1 cellular context compared by ENCODE assay signal in the genomic region with DNA sequence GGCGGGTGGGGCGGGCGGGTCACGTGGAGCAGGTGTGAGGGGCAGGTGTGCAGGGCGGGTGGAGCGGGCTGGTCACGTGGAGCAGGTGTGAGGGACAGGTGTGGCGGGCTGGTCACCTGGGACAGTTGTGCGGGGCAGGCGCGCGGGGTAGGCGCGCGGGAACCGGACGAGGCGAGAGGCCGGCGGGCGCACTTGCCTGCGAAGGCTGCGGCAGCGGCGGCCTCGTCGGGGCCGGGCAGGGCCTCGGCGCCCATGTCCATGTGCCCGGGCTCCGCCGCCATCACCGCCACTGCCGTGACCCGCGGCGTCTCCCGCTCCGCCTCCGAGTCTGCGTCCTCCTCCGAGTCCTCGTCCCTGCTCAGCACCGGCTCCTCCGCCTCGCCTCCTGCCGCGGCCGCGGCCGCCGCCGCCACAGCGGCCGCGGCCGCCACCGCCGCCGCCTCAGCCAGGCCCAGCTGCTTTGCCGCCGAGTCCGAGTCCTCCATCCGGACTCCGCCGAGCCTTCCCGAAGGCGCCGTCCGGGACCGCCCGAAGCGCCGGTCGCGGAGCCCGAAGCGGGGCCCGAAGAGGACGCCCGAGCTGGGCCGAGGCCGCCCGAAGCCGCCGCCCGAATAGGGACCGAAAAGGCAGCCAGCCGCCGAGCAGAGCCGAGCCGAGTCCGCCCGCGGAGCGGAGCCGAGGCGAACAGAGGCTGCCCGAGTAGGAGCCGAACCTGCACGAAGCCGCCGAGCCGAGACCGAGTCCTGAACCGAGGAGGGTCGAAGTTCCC.
A peak's percentile ranks its signal among the peaks of the same experiment; 100 is the strongest.
TF ChIP-seq lines count a peak whose summit lies in the region.

A gene with protein sequence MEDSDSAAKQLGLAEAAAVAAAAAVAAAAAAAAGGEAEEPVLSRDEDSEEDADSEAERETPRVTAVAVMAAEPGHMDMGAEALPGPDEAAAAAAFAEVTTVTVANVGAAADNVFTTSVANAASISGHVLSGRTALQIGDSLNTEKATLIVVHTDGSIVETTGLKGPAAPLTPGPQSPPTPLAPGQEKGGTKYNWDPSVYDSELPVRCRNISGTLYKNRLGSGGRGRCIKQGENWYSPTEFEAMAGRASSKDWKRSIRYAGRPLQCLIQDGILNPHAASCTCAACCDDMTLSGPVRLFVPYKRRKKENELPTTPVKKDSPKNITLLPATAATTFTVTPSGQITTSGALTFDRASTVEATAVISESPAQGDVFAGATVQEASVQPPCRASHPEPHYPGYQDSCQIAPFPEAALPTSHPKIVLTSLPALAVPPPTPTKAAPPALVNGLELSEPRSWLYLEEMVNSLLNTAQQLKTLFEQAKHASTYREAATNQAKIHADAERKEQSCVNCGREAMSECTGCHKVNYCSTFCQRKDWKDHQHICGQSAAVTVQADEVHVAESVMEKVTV (minus strand): TSS at position 660 of the 769 bp plus-strand sequence. CDS start 175 bp downstream, at position 485.

TF ChIP-seq in HepG2, 621 proteins besides CTCF, POLR2A, EP300 and RAD21 (continued from another document and continues in another):
- TF ChIP-seq, protein P1, sequence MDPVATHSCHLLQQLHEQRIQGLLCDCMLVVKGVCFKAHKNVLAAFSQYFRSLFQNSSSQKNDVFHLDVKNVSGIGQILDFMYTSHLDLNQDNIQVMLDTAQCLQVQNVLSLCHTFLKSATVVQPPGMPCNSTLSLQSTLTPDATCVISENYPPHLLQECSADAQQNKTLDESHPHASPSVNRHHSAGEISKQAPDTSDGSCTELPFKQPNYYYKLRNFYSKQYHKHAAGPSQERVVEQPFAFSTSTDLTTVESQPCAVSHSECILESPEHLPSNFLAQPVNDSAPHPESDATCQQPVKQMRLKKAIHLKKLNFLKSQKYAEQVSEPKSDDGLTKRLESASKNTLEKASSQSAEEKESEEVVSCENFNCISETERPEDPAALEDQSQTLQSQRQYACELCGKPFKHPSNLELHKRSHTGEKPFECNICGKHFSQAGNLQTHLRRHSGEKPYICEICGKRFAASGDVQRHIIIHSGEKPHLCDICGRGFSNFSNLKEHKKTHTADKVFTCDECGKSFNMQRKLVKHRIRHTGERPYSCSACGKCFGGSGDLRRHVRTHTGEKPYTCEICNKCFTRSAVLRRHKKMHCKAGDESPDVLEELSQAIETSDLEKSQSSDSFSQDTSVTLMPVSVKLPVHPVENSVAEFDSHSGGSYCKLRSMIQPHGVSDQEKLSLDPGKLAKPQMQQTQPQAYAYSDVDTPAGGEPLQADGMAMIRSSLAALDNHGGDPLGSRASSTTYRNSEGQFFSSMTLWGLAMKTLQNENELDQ (CRISPR knock-in tag; IDR thresholded peaks at IDR 0.05; ENCODE audit: borderline replicate concordance): no peak
- TF ChIP-seq, protein P2, sequence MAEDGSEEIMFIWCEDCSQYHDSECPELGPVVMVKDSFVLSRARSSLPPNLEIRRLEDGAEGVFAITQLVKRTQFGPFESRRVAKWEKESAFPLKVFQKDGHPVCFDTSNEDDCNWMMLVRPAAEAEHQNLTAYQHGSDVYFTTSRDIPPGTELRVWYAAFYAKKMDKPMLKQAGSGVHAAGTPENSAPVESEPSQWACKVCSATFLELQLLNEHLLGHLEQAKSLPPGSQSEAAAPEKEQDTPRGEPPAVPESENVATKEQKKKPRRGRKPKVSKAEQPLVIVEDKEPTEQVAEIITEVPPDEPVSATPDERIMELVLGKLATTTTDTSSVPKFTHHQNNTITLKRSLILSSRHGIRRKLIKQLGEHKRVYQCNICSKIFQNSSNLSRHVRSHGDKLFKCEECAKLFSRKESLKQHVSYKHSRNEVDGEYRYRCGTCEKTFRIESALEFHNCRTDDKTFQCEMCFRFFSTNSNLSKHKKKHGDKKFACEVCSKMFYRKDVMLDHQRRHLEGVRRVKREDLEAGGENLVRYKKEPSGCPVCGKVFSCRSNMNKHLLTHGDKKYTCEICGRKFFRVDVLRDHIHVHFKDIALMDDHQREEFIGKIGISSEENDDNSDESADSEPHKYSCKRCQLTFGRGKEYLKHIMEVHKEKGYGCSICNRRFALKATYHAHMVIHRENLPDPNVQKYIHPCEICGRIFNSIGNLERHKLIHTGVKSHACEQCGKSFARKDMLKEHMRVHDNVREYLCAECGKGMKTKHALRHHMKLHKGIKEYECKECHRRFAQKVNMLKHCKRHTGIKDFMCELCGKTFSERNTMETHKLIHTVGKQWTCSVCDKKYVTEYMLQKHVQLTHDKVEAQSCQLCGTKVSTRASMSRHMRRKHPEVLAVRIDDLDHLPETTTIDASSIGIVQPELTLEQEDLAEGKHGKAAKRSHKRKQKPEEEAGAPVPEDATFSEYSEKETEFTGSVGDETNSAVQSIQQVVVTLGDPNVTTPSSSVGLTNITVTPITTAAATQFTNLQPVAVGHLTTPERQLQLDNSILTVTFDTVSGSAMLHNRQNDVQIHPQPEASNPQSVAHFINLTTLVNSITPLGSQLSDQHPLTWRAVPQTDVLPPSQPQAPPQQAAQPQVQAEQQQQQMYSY (CRISPR knock-in tag; IDR thresholded peaks at IDR 0.05): no peak
- no peak for TF ChIP-seq NFATC3 (CRISPR knock-in tag; IDR thresholded peaks at IDR 0.05)
- TF ChIP-seq ZNF549 (CRISPR knock-in tag; IDR thresholded peaks at IDR 0.05): no peak
- TF ChIP-seq YY1 (IDR thresholded peaks at IDR 0.05; ENCODE audit: insufficient read depth, insufficient replicate concordance, low read depth, low read length): peak; percentile 73
- no peak for TF ChIP-seq ZNF260 (CRISPR knock-in tag; IDR thresholded peaks at IDR 0.05; ENCODE audit: borderline replicate concordance, low read depth)
- TF ChIP-seq, protein P3, sequence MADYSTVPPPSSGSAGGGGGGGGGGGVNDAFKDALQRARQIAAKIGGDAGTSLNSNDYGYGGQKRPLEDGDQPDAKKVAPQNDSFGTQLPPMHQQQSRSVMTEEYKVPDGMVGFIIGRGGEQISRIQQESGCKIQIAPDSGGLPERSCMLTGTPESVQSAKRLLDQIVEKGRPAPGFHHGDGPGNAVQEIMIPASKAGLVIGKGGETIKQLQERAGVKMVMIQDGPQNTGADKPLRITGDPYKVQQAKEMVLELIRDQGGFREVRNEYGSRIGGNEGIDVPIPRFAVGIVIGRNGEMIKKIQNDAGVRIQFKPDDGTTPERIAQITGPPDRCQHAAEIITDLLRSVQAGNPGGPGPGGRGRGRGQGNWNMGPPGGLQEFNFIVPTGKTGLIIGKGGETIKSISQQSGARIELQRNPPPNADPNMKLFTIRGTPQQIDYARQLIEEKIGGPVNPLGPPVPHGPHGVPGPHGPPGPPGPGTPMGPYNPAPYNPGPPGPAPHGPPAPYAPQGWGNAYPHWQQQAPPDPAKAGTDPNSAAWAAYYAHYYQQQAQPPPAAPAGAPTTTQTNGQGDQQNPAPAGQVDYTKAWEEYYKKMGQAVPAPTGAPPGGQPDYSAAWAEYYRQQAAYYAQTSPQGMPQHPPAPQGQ (CRISPR knock-in tag; IDR thresholded peaks at IDR 0.05; ENCODE audit: borderline replicate concordance): no peak
- TF ChIP-seq, protein P4, sequence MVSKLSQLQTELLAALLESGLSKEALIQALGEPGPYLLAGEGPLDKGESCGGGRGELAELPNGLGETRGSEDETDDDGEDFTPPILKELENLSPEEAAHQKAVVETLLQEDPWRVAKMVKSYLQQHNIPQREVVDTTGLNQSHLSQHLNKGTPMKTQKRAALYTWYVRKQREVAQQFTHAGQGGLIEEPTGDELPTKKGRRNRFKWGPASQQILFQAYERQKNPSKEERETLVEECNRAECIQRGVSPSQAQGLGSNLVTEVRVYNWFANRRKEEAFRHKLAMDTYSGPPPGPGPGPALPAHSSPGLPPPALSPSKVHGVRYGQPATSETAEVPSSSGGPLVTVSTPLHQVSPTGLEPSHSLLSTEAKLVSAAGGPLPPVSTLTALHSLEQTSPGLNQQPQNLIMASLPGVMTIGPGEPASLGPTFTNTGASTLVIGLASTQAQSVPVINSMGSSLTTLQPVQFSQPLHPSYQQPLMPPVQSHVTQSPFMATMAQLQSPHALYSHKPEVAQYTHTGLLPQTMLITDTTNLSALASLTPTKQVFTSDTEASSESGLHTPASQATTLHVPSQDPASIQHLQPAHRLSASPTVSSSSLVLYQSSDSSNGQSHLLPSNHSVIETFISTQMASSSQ (IDR thresholded peaks at IDR 0.05; ENCODE audit: low read depth): no peak
- TF ChIP-seq, protein P4 (CRISPR knock-in tag; IDR thresholded peaks at IDR 0.05; ENCODE audit: borderline replicate concordance): no peak
- TF ChIP-seq ZBTB3 (CRISPR knock-in tag; IDR thresholded peaks at IDR 0.05; ENCODE audit: borderline replicate concordance, low read depth): no peak
- no peak for TF ChIP-seq ZNF772 (CRISPR knock-in tag; IDR thresholded peaks at IDR 0.05)
- TF ChIP-seq TCF7 (IDR thresholded peaks at IDR 0.05; ENCODE audit: low read depth): no peak
- TF ChIP-seq, protein P5, sequence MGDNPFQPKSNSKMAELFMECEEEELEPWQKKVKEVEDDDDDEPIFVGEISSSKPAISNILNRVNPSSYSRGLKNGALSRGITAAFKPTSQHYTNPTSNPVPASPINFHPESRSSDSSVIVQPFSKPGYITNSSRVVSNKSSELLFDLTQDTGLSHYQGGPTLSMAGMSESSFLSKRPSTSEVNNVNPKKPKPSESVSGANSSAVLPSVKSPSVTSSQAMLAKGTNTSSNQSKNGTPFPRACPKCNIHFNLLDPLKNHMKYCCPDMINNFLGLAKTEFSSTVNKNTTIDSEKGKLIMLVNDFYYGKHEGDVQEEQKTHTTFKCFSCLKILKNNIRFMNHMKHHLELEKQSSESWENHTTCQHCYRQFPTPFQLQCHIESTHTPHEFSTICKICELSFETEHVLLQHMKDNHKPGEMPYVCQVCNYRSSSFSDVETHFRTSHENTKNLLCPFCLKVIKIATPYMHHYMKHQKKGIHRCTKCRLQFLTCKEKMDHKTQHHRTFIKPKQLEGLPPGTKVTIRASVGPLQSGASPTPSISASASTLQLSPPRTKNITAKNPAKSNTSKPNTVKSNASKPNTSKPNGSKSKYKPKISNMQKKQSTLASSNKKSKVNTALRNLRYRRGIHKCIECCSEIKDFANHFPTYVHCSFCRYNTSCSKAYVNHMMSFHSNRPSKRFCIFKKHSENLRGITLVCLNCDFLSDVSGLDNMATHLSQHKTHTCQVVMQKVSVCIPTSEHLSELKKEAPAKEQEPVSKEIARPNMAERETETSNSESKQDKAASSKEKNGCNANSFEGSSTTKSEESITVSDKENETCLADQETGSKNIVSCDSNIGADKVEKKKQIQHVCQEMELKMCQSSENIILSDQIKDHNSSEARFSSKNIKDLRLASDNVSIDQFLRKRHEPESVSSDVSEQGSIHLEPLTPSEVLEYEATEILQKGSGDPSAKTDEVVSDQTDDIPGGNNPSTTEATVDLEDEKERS (CRISPR knock-in tag; IDR thresholded peaks at IDR 0.05): no peak
- TF ChIP-seq, protein P6, sequence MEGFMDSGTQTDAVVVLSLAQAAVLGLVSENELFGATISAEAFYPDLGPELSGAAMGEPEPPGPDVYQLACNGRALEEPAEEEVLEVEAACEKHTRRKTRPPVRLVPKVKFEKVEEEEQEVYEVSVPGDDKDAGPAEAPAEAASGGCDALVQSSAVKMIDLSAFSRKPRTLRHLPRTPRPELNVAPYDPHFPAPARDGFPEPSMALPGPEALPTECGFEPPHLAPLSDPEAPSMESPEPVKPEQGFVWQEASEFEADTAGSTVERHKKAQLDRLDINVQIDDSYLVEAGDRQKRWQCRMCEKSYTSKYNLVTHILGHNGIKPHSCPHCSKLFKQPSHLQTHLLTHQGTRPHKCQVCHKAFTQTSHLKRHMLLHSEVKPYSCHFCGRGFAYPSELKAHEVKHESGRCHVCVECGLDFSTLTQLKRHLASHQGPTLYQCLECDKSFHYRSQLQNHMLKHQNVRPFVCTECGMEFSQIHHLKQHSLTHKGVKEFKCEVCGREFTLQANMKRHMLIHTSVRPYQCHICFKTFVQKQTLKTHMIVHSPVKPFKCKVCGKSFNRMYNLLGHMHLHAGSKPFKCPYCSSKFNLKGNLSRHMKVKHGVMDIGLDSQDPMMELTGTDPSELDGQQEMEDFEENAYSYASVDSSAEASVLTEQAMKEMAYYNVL (CRISPR knock-in tag; IDR thresholded peaks at IDR 0.05; ENCODE audit: borderline replicate concordance): no peak
- TF ChIP-seq, protein P7, sequence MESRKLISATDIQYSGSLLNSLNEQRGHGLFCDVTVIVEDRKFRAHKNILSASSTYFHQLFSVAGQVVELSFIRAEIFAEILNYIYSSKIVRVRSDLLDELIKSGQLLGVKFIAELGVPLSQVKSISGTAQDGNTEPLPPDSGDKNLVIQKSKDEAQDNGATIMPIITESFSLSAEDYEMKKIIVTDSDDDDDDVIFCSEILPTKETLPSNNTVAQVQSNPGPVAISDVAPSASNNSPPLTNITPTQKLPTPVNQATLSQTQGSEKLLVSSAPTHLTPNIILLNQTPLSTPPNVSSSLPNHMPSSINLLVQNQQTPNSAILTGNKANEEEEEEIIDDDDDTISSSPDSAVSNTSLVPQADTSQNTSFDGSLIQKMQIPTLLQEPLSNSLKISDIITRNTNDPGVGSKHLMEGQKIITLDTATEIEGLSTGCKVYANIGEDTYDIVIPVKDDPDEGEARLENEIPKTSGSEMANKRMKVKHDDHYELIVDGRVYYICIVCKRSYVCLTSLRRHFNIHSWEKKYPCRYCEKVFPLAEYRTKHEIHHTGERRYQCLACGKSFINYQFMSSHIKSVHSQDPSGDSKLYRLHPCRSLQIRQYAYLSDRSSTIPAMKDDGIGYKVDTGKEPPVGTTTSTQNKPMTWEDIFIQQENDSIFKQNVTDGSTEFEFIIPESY (CRISPR knock-in tag; IDR thresholded peaks at IDR 0.05): no peak
- TF ChIP-seq AGO2 (optimal IDR thresholded peaks at IDR 0.05; ENCODE audit: low read depth, low read length): no peak
- peak; percentile 68 for TF ChIP-seq SALL1 (CRISPR knock-in tag; IDR thresholded peaks at IDR 0.05)
- TF ChIP-seq SNAPC2 (CRISPR knock-in tag; IDR thresholded peaks at IDR 0.05): no peak
- no peak for TF ChIP-seq TGIF2 (CRISPR knock-in tag; IDR thresholded peaks at IDR 0.05)
- TF ChIP-seq, protein P8, sequence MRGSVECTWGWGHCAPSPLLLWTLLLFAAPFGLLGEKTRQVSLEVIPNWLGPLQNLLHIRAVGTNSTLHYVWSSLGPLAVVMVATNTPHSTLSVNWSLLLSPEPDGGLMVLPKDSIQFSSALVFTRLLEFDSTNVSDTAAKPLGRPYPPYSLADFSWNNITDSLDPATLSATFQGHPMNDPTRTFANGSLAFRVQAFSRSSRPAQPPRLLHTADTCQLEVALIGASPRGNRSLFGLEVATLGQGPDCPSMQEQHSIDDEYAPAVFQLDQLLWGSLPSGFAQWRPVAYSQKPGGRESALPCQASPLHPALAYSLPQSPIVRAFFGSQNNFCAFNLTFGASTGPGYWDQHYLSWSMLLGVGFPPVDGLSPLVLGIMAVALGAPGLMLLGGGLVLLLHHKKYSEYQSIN (CRISPR knock-in tag; IDR thresholded peaks at IDR 0.05; ENCODE audit: borderline replicate concordance): no peak
- TF ChIP-seq, protein P9, sequence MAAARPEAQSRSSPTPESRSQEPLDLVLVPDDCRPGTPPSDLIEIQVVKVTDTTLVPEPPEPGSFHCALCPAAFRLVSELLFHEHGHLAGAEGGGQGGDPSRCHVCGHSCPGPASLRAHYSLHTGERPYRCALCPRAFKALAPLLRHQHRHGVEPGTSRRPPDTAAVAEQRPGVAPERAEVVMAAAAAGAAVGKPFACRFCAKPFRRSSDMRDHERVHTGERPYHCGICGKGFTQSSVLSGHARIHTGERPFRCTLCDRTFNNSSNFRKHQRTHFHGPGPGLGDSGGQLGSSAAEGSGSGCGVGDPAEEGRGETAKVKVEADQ (CRISPR knock-in tag; IDR thresholded peaks at IDR 0.05; ENCODE audit: borderline replicate concordance): no peak
- no peak for TF ChIP-seq RBM22 (optimal IDR thresholded peaks at IDR 0.05; ENCODE audit: low read length)
